Comparison of ENCODE assay signal across 20 cellular contexts in genomic region chr5:62259699-62260220, GRCh38. TPM values are rescaled to one million over a fixed set of nuclear protein-coding genes. Genes with fewer than 3 reads are reported as not detected.
DNase-seq lines count a peak whose midpoint lies in the region; ATAC-seq and TF ChIP-seq lines count a peak whose summit lies in the region.
"Had no signal": no experiment of that assay in that cellular context is flagged by ENCODE, and none has a peak within 500 bp of the region (broad histone marks: within the 10 kb centered on the region; RNA-seq: fewer than 3 reads in every experiment).

No MANE protein-coding gene starts in this region.

- H3K36me3 Mint-ChIP-seq in activated naive CD8-positive, alpha-beta T cell treated with anti-CD3 and anti-CD28 coated beads for 36 hours = peaks cover 21% of the 10 kb centered on the region
- H3K36me3 Mint-ChIP-seq in activated naive CD8-positive, alpha-beta T cell treated with anti-CD3 and anti-CD28 coated beads, Interleukin-2, amount 50 U/mL, for 24 hours (ENCODE audit: low read depth) = peaks cover 5% of the 10 kb centered on the region
- peaks cover 4% of the 10 kb centered on the region for H3K36me3 Mint-ChIP-seq in stimulated activated naive CD8-positive, alpha-beta T cell treated with anti-CD3 and anti-CD28 coated beads, Interleukin-15, Interleukin-2, amounts not matched to agents 100 ng/mL and 50 ng/mL, for 24 hours (ENCODE audit: low read depth)
- H3K36me3 Mint-ChIP-seq in CD4-positive, alpha-beta T cell (ENCODE audit: low read depth) = no peaks in the 10 kb centered on the region
- H3K36me3 Mint-ChIP-seq: natural killer cell treated with Interleukin-12 subunit alpha and Interleukin-12 subunit beta and Interleukin-15 and Interleukin-18, amount 100 ng/mL, for 72 hours had no signal

- DNase-seq in activated naive CD8-positive, alpha-beta T cell treated with anti-CD3 and anti-CD28 coated beads for 36 hours = no peak
- no peak for DNase-seq in activated naive CD8-positive, alpha-beta T cell treated with anti-CD3 and anti-CD28 coated beads, Interleukin-2, amount 50 U/mL, for 24 hours
- no peak for DNase-seq in OCI-LY7 (ENCODE audit: low spot score)
- DNase-seq in fibroblast of gingiva (ENCODE audit: low read depth) = peak; percentile 22
- no peak for DNase-seq in DMS153 treated with DMSO at 0.1 percent for 48 hours (lab: John Stamatoyannopoulos, UW; ENCODE audit: unreplicated experiment)
- DNase-seq in CD4-positive, alpha-beta T cell = no peak
- no peak for DNase-seq in RWPE1 (ENCODE audit: low spot score)
- DNase-seq: brain microvascular endothelial cell, DMS153, endodermal cell, GDM1, IMR-90, NCI-H146, NCI-H2227 treated with DMSO at 0.1 percent for 48 hours, NCI-H82, SIG-M5, T-helper 1 cell, uterus had no signal

- H3K27me3 Mint-ChIP-seq in activated naive CD8-positive, alpha-beta T cell treated with anti-CD3 and anti-CD28 coated beads for 36 hours = no peaks in the 10 kb centered on the region
- H3K27me3 Mint-ChIP-seq in activated naive CD8-positive, alpha-beta T cell treated with anti-CD3 and anti-CD28 coated beads, Interleukin-2, amount 50 U/mL, for 24 hours = no peaks in the 10 kb centered on the region
- no peaks in the 10 kb centered on the region for H3K27me3 Mint-ChIP-seq in stimulated activated naive CD8-positive, alpha-beta T cell treated with anti-CD3 and anti-CD28 coated beads, Interleukin-15, Interleukin-2, amounts not matched to agents 100 ng/mL and 50 ng/mL, for 24 hours
- no peaks in the 10 kb centered on the region for H3K27me3 Mint-ChIP-seq in CD4-positive, alpha-beta T cell

- peaks cover 56% of the 10 kb centered on the region for H3K4me1 Mint-ChIP-seq in activated naive CD8-positive, alpha-beta T cell treated with anti-CD3 and anti-CD28 coated beads for 36 hours
- peaks cover 61% of the 10 kb centered on the region for H3K4me1 Mint-ChIP-seq in activated naive CD8-positive, alpha-beta T cell treated with anti-CD3 and anti-CD28 coated beads, Interleukin-2, amount 50 U/mL, for 24 hours
- peaks cover 63% of the 10 kb centered on the region for H3K4me1 Mint-ChIP-seq in stimulated activated naive CD8-positive, alpha-beta T cell treated with anti-CD3 and anti-CD28 coated beads, Interleukin-15, Interleukin-2, amounts not matched to agents 100 ng/mL and 50 ng/mL, for 24 hours (ENCODE audit: low read depth)
- H3K4me1 Mint-ChIP-seq in CD4-positive, alpha-beta T cell (ENCODE audit: low read depth) = peaks cover 64% of the 10 kb centered on the region

- H3K79me2 ChIP-seq in OCI-LY7 (ENCODE audit: insufficient read depth, low read depth, low read length) = no peaks in the 10 kb centered on the region

- no TSS peak for BruUV-seq in OCI-LY7 (replicated peaks; lab: Mats Ljungman, UMichigan)

- no peak for ATAC-seq in activated naive CD8-positive, alpha-beta T cell treated with anti-CD3 and anti-CD28 coated beads, Interleukin-2, amount 50 U/mL, for 24 hours
- no peak for ATAC-seq in CD4-positive, alpha-beta T cell (ENCODE audit: poor library complexity)
- ATAC-seq: natural killer cell treated with Interleukin-12 subunit alpha and Interleukin-12 subunit beta and Interleukin-15 and Interleukin-18, amount 100 ng/mL, for 72 hours had no signal

- H4K20me1 ChIP-seq in OCI-LY7 (ENCODE audit: insufficient read depth, low read length) = no peaks in the 10 kb centered on the region

- H3K27ac Mint-ChIP-seq in activated naive CD8-positive, alpha-beta T cell treated with anti-CD3 and anti-CD28 coated beads for 36 hours = peak overlapping the region; percentile 7
- no peak overlapping the region for H3K27ac Mint-ChIP-seq in activated naive CD8-positive, alpha-beta T cell treated with anti-CD3 and anti-CD28 coated beads, Interleukin-2, amount 50 U/mL, for 24 hours
- H3K27ac Mint-ChIP-seq in stimulated activated naive CD8-positive, alpha-beta T cell treated with anti-CD3 and anti-CD28 coated beads, Interleukin-15, Interleukin-2, amounts not matched to agents 100 ng/mL and 50 ng/mL, for 24 hours = peak overlapping the region; percentile 53
- no peak overlapping the region for H3K27ac Mint-ChIP-seq in CD4-positive, alpha-beta T cell
- H3K27ac Mint-ChIP-seq: endodermal cell; natural killer cell treated with Interleukin-12 subunit alpha and Interleukin-12 subunit beta and Interleukin-15 and Interleukin-18, amount 100 ng/mL, for 72 hours had no signal

- no peak overlapping the region for H3K27ac ChIP-seq in OCI-LY7 (ENCODE audit: low read depth, low read length, poor library complexity, severe bottlenecking)
- no peak overlapping the region for H3K27ac ChIP-seq in CD4-positive, alpha-beta T cell (ENCODE audit: low read depth, low read length)
- H3K27ac ChIP-seq in RWPE1 = no peak overlapping the region
- H3K27ac ChIP-seq: brain microvascular endothelial cell, uterus had no signal

- no peak overlapping the region for H2AFZ ChIP-seq in OCI-LY7 (ENCODE audit: low read length)

- no peak overlapping the region for H3K4me3 ChIP-seq in OCI-LY7 (ENCODE audit: low read depth, low read length, poor library complexity, severe bottlenecking)
- H3K4me3 ChIP-seq: uterus had no signal

- no peak for TF ChIP-seq CTCF in OCI-LY7 (conservative IDR thresholded peaks at IDR 0.05; ENCODE audit: low read length)
- TF ChIP-seq CTCF in CD4-positive, alpha-beta T cell (IDR thresholded peaks at IDR 0.05) = no peak
- TF ChIP-seq CTCF in RWPE1 (conservative IDR thresholded peaks at IDR 0.05; ENCODE audit: low read depth) = no peak

- CTCF ChIA-PET in OCI-LY7 (lab: Charles Lee; ENCODE audit: unreplicated experiment) = no interaction called here
- CTCF ChIA-PET in CD4-positive, alpha-beta T cell (lab: Charles Lee) = interaction anchor here (0.8 kb wide), 1 partner anchor 35 kb away, joined by 3 read pairs; no protein-coding TSS in a partner anchor
- CTCF ChIA-PET in RWPE1 (lab: Yijun Ruan, JAX) = no interaction called here

- intact Hi-C loops in OCI-LY7 (cut with micrococcal nuclease; ENCODE audit: unreplicated experiment) = no loop called here
- intact Hi-C loops in CD4-positive, alpha-beta T cell (cut with DNase I, micrococcal nuclease) = loop anchor here in 1 of 2 experiments (5.0 kb wide), 2 partner anchors 32 to 48 kb away; partner anchors contain the start of gene KIF2A

- no peaks in the 10 kb centered on the region for H3K36me3 ChIP-seq in OCI-LY7 (ENCODE audit: insufficient read depth, low read length)
- H3K36me3 ChIP-seq: brain microvascular endothelial cell, uterus had no signal

- no peaks in the 10 kb centered on the region for H3K27me3 ChIP-seq in CD4-positive, alpha-beta T cell (ENCODE audit: control insufficient read depth, insufficient read depth, low read length)
- H3K27me3 ChIP-seq: brain microvascular endothelial cell, uterus had no signal

- H3K4me1 ChIP-seq in OCI-LY7 (ENCODE audit: insufficient read depth, low read length, poor library complexity, severe bottlenecking) = peaks cover 26% of the 10 kb centered on the region
- H3K4me1 ChIP-seq: uterus had no signal

- POLR2A ChIA-PET in OCI-LY7 (lab: Charles Lee) = interaction anchor here (0.9 to 1.0 kb wide), 2 partner anchors 48 to 72 kb away, joined by 3 read pairs; no protein-coding TSS in a partner anchor
- POLR2A ChIA-PET in CD4-positive, alpha-beta T cell (lab: Charles Lee) = interaction anchor here (0.8 to 2.6 kb wide), 2 partner anchors 36 to 46 kb away, joined by 3 to 12 read pairs; partner anchors contain the start of gene KIF2A
- POLR2A ChIA-PET in RWPE1 (lab: Yijun Ruan, JAX; ENCODE audit: low non-redundant PET) = no interaction called here

- no peaks in the 10 kb centered on the region for H3K9me3 ChIP-seq in OCI-LY7 (ENCODE audit: low read length)
- no peaks in the 10 kb centered on the region for H3K9me3 ChIP-seq in CD4-positive, alpha-beta T cell (ENCODE audit: control insufficient read depth, low read length)
- H3K9me3 ChIP-seq: uterus had no signal

- H3K4me3 Mint-ChIP-seq in activated naive CD8-positive, alpha-beta T cell treated with anti-CD3 and anti-CD28 coated beads for 36 hours = no peak overlapping the region
- H3K4me3 Mint-ChIP-seq in activated naive CD8-positive, alpha-beta T cell treated with anti-CD3 and anti-CD28 coated beads, Interleukin-2, amount 50 U/mL, for 24 hours = no peak overlapping the region
- no peak overlapping the region for H3K4me3 Mint-ChIP-seq in stimulated activated naive CD8-positive, alpha-beta T cell treated with anti-CD3 and anti-CD28 coated beads, Interleukin-15, Interleukin-2, amounts not matched to agents 100 ng/mL and 50 ng/mL, for 24 hours
- no peak overlapping the region for H3K4me3 Mint-ChIP-seq in CD4-positive, alpha-beta T cell
- H3K4me3 Mint-ChIP-seq: endodermal cell; natural killer cell treated with Interleukin-12 subunit alpha and Interleukin-12 subunit beta and Interleukin-15 and Interleukin-18, amount 100 ng/mL, for 72 hours had no signal

- no peaks in the 10 kb centered on the region for H3K9me2 ChIP-seq in OCI-LY7 (ENCODE audit: insufficient read depth, low read length)

- 0 out of 2 replicates have a peak overlapping the region, but pooled peaks have one; percentile 54 for H3K4me2 ChIP-seq in OCI-LY7 (ENCODE audit: low read length)

- peaks cover 5% of the 10 kb centered on the region for H3K9me3 Mint-ChIP-seq in activated naive CD8-positive, alpha-beta T cell treated with anti-CD3 and anti-CD28 coated beads for 36 hours
- no peaks in the 10 kb centered on the region for H3K9me3 Mint-ChIP-seq in activated naive CD8-positive, alpha-beta T cell treated with anti-CD3 and anti-CD28 coated beads, Interleukin-2, amount 50 U/mL, for 24 hours
- no peaks in the 10 kb centered on the region for H3K9me3 Mint-ChIP-seq in stimulated activated naive CD8-positive, alpha-beta T cell treated with anti-CD3 and anti-CD28 coated beads, Interleukin-15, Interleukin-2, amounts not matched to agents 100 ng/mL and 50 ng/mL, for 24 hours
- no peaks in the 10 kb centered on the region for H3K9me3 Mint-ChIP-seq in CD4-positive, alpha-beta T cell
- H3K9me3 Mint-ChIP-seq: endodermal cell had no signal

RNA-seq across cellular contexts. Expression of gene KIF2A, which starts 46.2 kb away (rescaled TPM):
- 100 to 1,000 TPM; 164 to 175 TPM for total RNA-seq in activated naive CD8-positive, alpha-beta T cell treated with anti-CD3 and anti-CD28 coated beads for 36 hours
- 50.3 and 56.9 TPM in 2 replicates for total RNA-seq in OCI-LY7 (2014; rRNA removed; shearing (Covaris generic))
- total RNA-seq in OCI-LY7 (2022) = 90.7 and 112 TPM in 2 replicates
- total RNA-seq in CD4-positive, alpha-beta T cell = 10 to 100 TPM; 78.4 to 81.8 TPM

Comparison
In these comparisons a context has a peak if more than half of its experiments do, and no peak if none do; other contexts are left out.
1. H3K27ac Mint-ChIP-seq: peak in activated naive CD8-positive, alpha-beta T cell treated with anti-CD3 and anti-CD28 coated beads for 36 hours (single experiment) and stimulated activated naive CD8-positive, alpha-beta T cell treated with anti-CD3 and anti-CD28 coated beads, Interleukin-15, Interleukin-2, amounts not matched to agents 100 ng/mL and 50 ng/mL, for 24 hours (single experiment); none in activated naive CD8-positive, alpha-beta T cell treated with anti-CD3 and anti-CD28 coated beads, Interleukin-2, amount 50 U/mL, for 24 hours (single experiment) and CD4-positive, alpha-beta T cell (single experiment).